17 cellular contexts compared by ENCODE assay signal in genomic region chr5:172799416-172799815, GRCh38. TPM values are rescaled to one million over a fixed set of nuclear protein-coding genes. Genes with fewer than 3 reads are reported as not detected.
A peak's percentile ranks its signal among the peaks of the same experiment; 100 is the strongest.
DNase-seq lines count a peak whose midpoint lies in the region; ATAC-seq and TF ChIP-seq lines count a peak whose summit lies in the region.
"Had no signal": no experiment of that assay in that cellular context is flagged by ENCODE, and none has a peak within 500 bp of the region (broad histone marks: within the 10 kb centered on the region; RNA-seq: fewer than 3 reads in every experiment).

No MANE protein-coding gene starts in this region.

- H3K36me3 ChIP-seq in transverse colon = no peaks in the 10 kb centered on the region
- H3K36me3 ChIP-seq: cardiac muscle cell, SJCRH30 had no signal

- H3K27me3 ChIP-seq in transverse colon = no peaks in the 10 kb centered on the region
- H3K27me3 ChIP-seq: cardiac muscle cell, SJCRH30 had no signal

- no peak for ATAC-seq in activated naive CD4-positive, alpha-beta T cell treated with anti-CD3 and anti-CD28 coated beads, Interleukin-2, amount 50 U/mL, for 72 hours
- no peak for ATAC-seq in GM19351 (IDR thresholded peaks at IDR 0.05; ENCODE audit: unreplicated experiment)
- ATAC-seq: activated CD8-positive, alpha-beta T cell treated with anti-CD3 and anti-CD28 coated beads, Interleukin-2, amount 10 ng/mL, durations not matched to agents 7 days and 5 days had no signal

- no peaks in the 10 kb centered on the region for H3K9me3 ChIP-seq in transverse colon
- H3K9me3 ChIP-seq: Caco-2 had no signal

- intact Hi-C loops in activated naive CD4-positive, alpha-beta T cell treated with anti-CD3 and anti-CD28 coated beads for 36 hours (cut with micrococcal nuclease) = no loop called here
- intact Hi-C loops in dendritic cell treated with granulocyte-macrophage colony-stimulating factor and Interleukin-4, amounts not matched to agents 40 ng/mL and 50 ng/mL, for 4 days (cut with micrococcal nuclease) = loop anchor here (2.0 kb wide), 1 partner anchor 27 kb away; no protein-coding TSS in a partner anchor
- intact Hi-C loops in transverse colon (cut with DNase I; ENCODE audit: low total_unique reads) = no loop called here

- in situ Hi-C loops in transverse colon (cut with MboI; ENCODE audit: low pct_ligation_motif_present in 1 of 4, low pct_unique_long_range_greater_than_20kb in 1 of 4, low sequenced_read_pairs in 3 of 4) = no loop called here

- peaks cover 0 to 21% (median 6%) of the 10 kb centered on the region in 4 donors for H3K4me1 ChIP-seq in transverse colon

- TF ChIP-seq EP300 in transverse colon (IDR thresholded peaks at IDR 0.05; ENCODE audit: low read depth) = no peak

- H3K27me3 Mint-ChIP-seq in activated naive CD4-positive, alpha-beta T cell treated with anti-CD3 and anti-CD28 coated beads for 36 hours (ENCODE audit: low read depth) = no peaks in the 10 kb centered on the region
- no peaks in the 10 kb centered on the region for H3K27me3 Mint-ChIP-seq in dendritic cell treated with granulocyte-macrophage colony-stimulating factor and Interleukin-4, amounts not matched to agents 40 ng/mL and 50 ng/mL, for 4 days
- H3K27me3 Mint-ChIP-seq in nephron (ENCODE audit: low read depth) = no peaks in the 10 kb centered on the region
- H3K27me3 Mint-ChIP-seq: stimulated activated naive CD8-positive, alpha-beta T cell treated with anti-CD3 and anti-CD28 coated beads, Interleukin-15, Interleukin-2, amounts not matched to agents 100 ng/mL and 50 ng/mL, for 24 hours had no signal

- H3K27ac Mint-ChIP-seq in activated naive CD4-positive, alpha-beta T cell treated with anti-CD3 and anti-CD28 coated beads, Interleukin-2, amount 50 U/mL, for 72 hours = peak overlapping the region; percentile 11 to 25
- no peak overlapping the region for H3K27ac Mint-ChIP-seq in activated naive CD4-positive, alpha-beta T cell treated with anti-CD3 and anti-CD28 coated beads for 36 hours
- peak overlapping the region; percentile 95 for H3K27ac Mint-ChIP-seq in dendritic cell treated with granulocyte-macrophage colony-stimulating factor and Interleukin-4, amounts not matched to agents 40 ng/mL and 50 ng/mL, for 4 days
- H3K27ac Mint-ChIP-seq in nephron = peak overlapping the region in 2 of 3 experiments; percentile 31 to 45
- H3K27ac Mint-ChIP-seq: activated CD8-positive, alpha-beta T cell treated with anti-CD3 and anti-CD28 coated beads, Interleukin-2, amount 10 ng/mL, durations not matched to agents 7 days and 5 days; H9; stimulated activated naive CD8-positive, alpha-beta T cell treated with anti-CD3 and anti-CD28 coated beads, Interleukin-15, Interleukin-2, amounts not matched to agents 100 ng/mL and 50 ng/mL, for 24 hours had no signal

- H3K4me1 Mint-ChIP-seq in activated naive CD4-positive, alpha-beta T cell treated with anti-CD3 and anti-CD28 coated beads for 36 hours (ENCODE audit: low read depth) = peaks cover 6% of the 10 kb centered on the region
- peaks cover 82% of the 10 kb centered on the region for H3K4me1 Mint-ChIP-seq in dendritic cell treated with granulocyte-macrophage colony-stimulating factor and Interleukin-4, amounts not matched to agents 40 ng/mL and 50 ng/mL, for 4 days (ENCODE audit: low read depth)
- H3K4me1 Mint-ChIP-seq in nephron = peaks cover 16% of the 10 kb centered on the region

- peak overlapping the region; percentile 55 to 79 (median 74) for H3K27ac ChIP-seq in transverse colon
- H3K27ac ChIP-seq: cardiac muscle cell, SJCRH30 had no signal

- TF ChIP-seq CTCF in nephron (IDR thresholded peaks at IDR 0.05; ENCODE audit: unreplicated experiment in 3 of 3) (no peak), transverse colon (IDR thresholded peaks at IDR 0.05) (no peak)

- H3K4me3 ChIP-seq in transverse colon = no peak overlapping the region
- H3K4me3 ChIP-seq: cardiac muscle cell, SJCRH30 had no signal

- H3K36me3 Mint-ChIP-seq in activated naive CD4-positive, alpha-beta T cell treated with anti-CD3 and anti-CD28 coated beads, Interleukin-2, amount 50 U/mL, for 72 hours = no peaks in the 10 kb centered on the region
- H3K36me3 Mint-ChIP-seq in activated naive CD4-positive, alpha-beta T cell treated with anti-CD3 and anti-CD28 coated beads for 36 hours (ENCODE audit: low read depth) = no peaks in the 10 kb centered on the region
- no peaks in the 10 kb centered on the region for H3K36me3 Mint-ChIP-seq in dendritic cell treated with granulocyte-macrophage colony-stimulating factor and Interleukin-4, amounts not matched to agents 40 ng/mL and 50 ng/mL, for 4 days (ENCODE audit: low read depth)
- H3K36me3 Mint-ChIP-seq in nephron (ENCODE audit: low read depth) = no peaks in the 10 kb centered on the region

- CTCF ChIA-PET in activated naive CD4-positive, alpha-beta T cell treated with anti-CD3 and anti-CD28 coated beads for 36 hours (lab: Charles Lee) = no interaction called here

- no peak overlapping the region for H3K4me3 Mint-ChIP-seq in activated naive CD4-positive, alpha-beta T cell treated with anti-CD3 and anti-CD28 coated beads for 36 hours
- H3K4me3 Mint-ChIP-seq in dendritic cell treated with granulocyte-macrophage colony-stimulating factor and Interleukin-4, amounts not matched to agents 40 ng/mL and 50 ng/mL, for 4 days = no peak overlapping the region
- no peak overlapping the region for H3K4me3 Mint-ChIP-seq in nephron
- H3K4me3 Mint-ChIP-seq: activated CD8-positive, alpha-beta T cell treated with anti-CD3 and anti-CD28 coated beads, Interleukin-2, amount 10 ng/mL, durations not matched to agents 7 days and 5 days; H9; stimulated activated naive CD8-positive, alpha-beta T cell treated with anti-CD3 and anti-CD28 coated beads, Interleukin-15, Interleukin-2, amounts not matched to agents 100 ng/mL and 50 ng/mL, for 24 hours had no signal

- 89 to 94% methylated on average over 6 of the region's 6 CpGs for WGBS in transverse colon (ENCODE audit: low coverage in 1 of 2), 2 donors

- H3K9me3 Mint-ChIP-seq in activated naive CD4-positive, alpha-beta T cell treated with anti-CD3 and anti-CD28 coated beads, Interleukin-2, amount 50 U/mL, for 72 hours = no peaks in the 10 kb centered on the region
- H3K9me3 Mint-ChIP-seq in activated naive CD4-positive, alpha-beta T cell treated with anti-CD3 and anti-CD28 coated beads for 36 hours = no peaks in the 10 kb centered on the region
- H3K9me3 Mint-ChIP-seq in dendritic cell treated with granulocyte-macrophage colony-stimulating factor and Interleukin-4, amounts not matched to agents 40 ng/mL and 50 ng/mL, for 4 days = no peaks in the 10 kb centered on the region
- H3K9me3 Mint-ChIP-seq in nephron = no peaks in the 10 kb centered on the region
- H3K9me3 Mint-ChIP-seq: H9; stimulated activated naive CD8-positive, alpha-beta T cell treated with anti-CD3 and anti-CD28 coated beads, Interleukin-15, Interleukin-2, amounts not matched to agents 100 ng/mL and 50 ng/mL, for 24 hours had no signal

- TF ChIP-seq POLR2A in transverse colon (IDR thresholded peaks at IDR 0.05) = no peak

- DNase-seq in activated naive CD4-positive, alpha-beta T cell treated with anti-CD3 and anti-CD28 coated beads, Interleukin-2, amount 50 U/mL, for 72 hours (ENCODE audit: low spot score in 2 of 2) = no peak
- no peak for DNase-seq in activated naive CD4-positive, alpha-beta T cell treated with anti-CD3 and anti-CD28 coated beads for 36 hours
- no peak for DNase-seq in transverse colon
- no peak for DNase-seq in LoVo (ENCODE audit: low spot score)
- DNase-seq in NCI-H2081 (lab: John Stamatoyannopoulos, UW) = no peak
- DNase-seq: activated CD8-positive, alpha-beta T cell treated with anti-CD3 and anti-CD28 coated beads, Interleukin-2, amount 10 ng/mL, durations not matched to agents 7 days and 5 days; activated naive CD4-positive, alpha-beta T cell; Caco-2; H9; NCI-H2029; NCI-H748 treated with DMSO at 0.1 percent for 48 hours; SJCRH30 had no signal

RNA-seq across cellular contexts. Expression of gene DUSP1, which starts 28.4 kb away (rescaled TPM):
- 10 to 100 TPM; 12.0 to 17.6 TPM for total RNA-seq in activated naive CD4-positive, alpha-beta T cell treated with anti-CD3 and anti-CD28 coated beads, Interleukin-2, amount 50 U/mL, for 72 hours
- 1 to 10 TPM; 7.0 to 7.3 TPM for total RNA-seq in activated naive CD4-positive, alpha-beta T cell treated with anti-CD3 and anti-CD28 coated beads for 36 hours
- 100 to 1,000 TPM; 469 to 701 (median 567) TPM for total RNA-seq in transverse colon

RNA-seq across cellular contexts. Expression of gene ERGIC1, which starts 34.6 kb away (rescaled TPM):
- total RNA-seq in activated naive CD4-positive, alpha-beta T cell treated with anti-CD3 and anti-CD28 coated beads, Interleukin-2, amount 50 U/mL, for 72 hours = 10 to 100 TPM; 37.0 to 52.9 TPM
- 10 to 100 TPM; 33.4 to 36.2 TPM for total RNA-seq in activated naive CD4-positive, alpha-beta T cell treated with anti-CD3 and anti-CD28 coated beads for 36 hours
- total RNA-seq in transverse colon = 100 to 1,000 TPM; 125 to 252 (median 184) TPM

Comparison
In these comparisons a context has a peak if more than half of its experiments do, and no peak if none do; other contexts are left out.
1. RNA of gene DUSP1, which starts 28.4 kb away (total RNA-seq): 469 to 701 TPM in transverse colon; 12.0 to 17.6 TPM in activated naive CD4-positive, alpha-beta T cell treated with anti-CD3 and anti-CD28 coated beads, Interleukin-2, amount 50 U/mL, for 72 hours and 7.0 to 7.3 TPM in activated naive CD4-positive, alpha-beta T cell treated with anti-CD3 and anti-CD28 coated beads for 36 hours; every median in the first group is over 10 times any median in the second.